8 cellular contexts compared by ENCODE assay signal in the genomic region with DNA sequence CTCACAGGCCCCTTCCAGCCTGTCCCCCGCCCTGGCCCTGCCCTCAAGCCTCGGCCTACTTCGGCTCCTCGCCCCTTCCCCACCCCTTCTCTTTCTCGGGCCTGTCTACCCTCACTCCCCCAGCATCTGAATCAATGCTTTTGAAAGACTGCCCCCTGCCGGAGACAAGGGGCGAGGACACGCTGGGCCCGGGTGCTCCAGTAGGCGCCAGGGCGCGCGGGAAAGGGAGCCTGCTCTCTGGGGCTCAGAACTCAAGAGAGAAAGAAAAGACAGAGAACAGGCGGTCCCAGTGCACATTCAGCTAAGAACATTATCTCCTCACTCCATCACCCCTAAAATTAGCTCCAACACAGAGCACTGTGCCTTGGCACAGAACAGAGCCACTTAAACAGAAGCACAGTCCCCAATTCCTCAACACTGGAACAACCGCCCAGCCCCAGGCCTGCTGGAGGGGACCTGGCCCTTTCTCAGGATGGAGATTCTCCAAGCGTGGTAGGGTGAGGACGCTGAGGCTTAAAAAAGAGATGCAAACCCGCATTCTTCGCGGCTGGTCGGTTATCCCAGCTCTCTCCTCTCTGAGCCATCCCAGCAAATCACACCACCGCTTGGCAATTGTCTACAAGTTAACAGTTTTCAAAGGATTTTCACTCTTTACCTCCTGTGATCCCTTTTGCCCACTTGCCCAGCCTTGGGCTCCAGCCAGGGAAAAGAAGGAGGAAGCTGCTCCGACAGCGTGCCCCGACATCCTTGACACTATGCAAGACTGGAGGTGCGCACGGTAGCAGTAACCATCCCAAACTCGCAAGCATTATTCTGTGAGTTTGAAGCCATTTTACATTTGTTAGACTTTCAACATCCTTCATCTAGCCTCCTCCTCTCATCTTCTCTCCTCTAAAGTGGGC. TPM values are rescaled to one million over a fixed set of nuclear protein-coding genes. Genes with fewer than 3 reads are reported as not detected.
A peak's percentile ranks its signal among the peaks of the same experiment; 100 is the strongest.
DNase-seq lines count a peak whose midpoint lies in the region; ATAC-seq and TF ChIP-seq lines count a peak whose summit lies in the region.

No MANE protein-coding gene starts in this region.

- H3K27me3 ChIP-seq in heart left ventricle (no peaks in the 10 kb centered on the region), upper lobe of left lung (no peaks in the 10 kb centered on the region)

- H3K4me1 ChIP-seq in heart left ventricle, result peaks cover 5 to 64% (median 46%) of the 10 kb centered on the region in 12 donors
- peaks cover 32 to 38% (median 34%) of the 10 kb centered on the region in 4 donors for H3K4me1 ChIP-seq in upper lobe of left lung

- TF ChIP-seq CTCF in heart left ventricle (IDR thresholded peaks at IDR 0.05), result peak; percentile 83 to 93 (median 88)
- peak; percentile 86 to 95 (median 89) for TF ChIP-seq CTCF in upper lobe of left lung (IDR thresholded peaks at IDR 0.05)

- peak; percentile 70 to 86 (median 82) for ATAC-seq in heart left ventricle
- peak; percentile 81 to 86 for ATAC-seq in upper lobe of left lung (ENCODE audit: low FRiP score in 2 of 2)

- intact Hi-C loops in heart left ventricle (cut with DNase I), result loop anchor here (2.0 to 10.0 kb wide), 14 partner anchors 15 to 227 kb away; partner anchors contain the start of genes MOSPD3 (in 3 of the 10), SPACDR (in 2 of the 10), TSC22D4 (in 2 of the 10) and FBXO24 (in 1 of the 10)

- DNase-seq in NCI-H2029 (lab: John Stamatoyannopoulos, UW), result peak; percentile 32
- DNase-seq in NCI-H2029 treated with DMSO at 0.1 percent for 48 hours (lab: John Stamatoyannopoulos, UW), result no peak
- DNase-seq in M059J (ENCODE audit: low read depth), result peak; percentile 55
- DNase-seq in T follicular helper cell (ENCODE audit: low read depth), result peak; percentile 72
- DNase-seq in activated naive CD8-positive, alpha-beta T cell treated with anti-CD3 and anti-CD28 coated beads, Interleukin-2, amount 50 U/mL, for 16 hours (ENCODE audit: low read depth, low spot score), result peak; percentile 70
- DNase-seq in heart left ventricle, result peak; percentile 76 to 91 (median 83)
- DNase-seq in pons (ENCODE audit: low spot score), result peak; percentile 73
- DNase-seq in upper lobe of left lung, result peak; percentile 78 to 89

- TF ChIP-seq POLR2A in heart left ventricle (IDR thresholded peaks at IDR 0.05) (no peak), upper lobe of left lung (IDR thresholded peaks at IDR 0.05) (no peak)

- TF ChIP-seq EP300 in upper lobe of left lung (IDR thresholded peaks at IDR 0.05), result no peak

- H3K36me3 ChIP-seq in heart left ventricle (peaks cover 0 to 25% (median 19%) of the 10 kb centered on the region in 9 donors), upper lobe of left lung (peaks cover 5 to 30% (median 18%) of the 10 kb centered on the region in 4 donors)

- H3K9me3 ChIP-seq in heart left ventricle (no peaks in the 10 kb centered on the region), upper lobe of left lung (no peaks in the 10 kb centered on the region)

- 21 to 27% (median 24%) methylated on average over 26 to 28 of the region's 28 CpGs for WGBS in heart left ventricle, 4 donors
- WGBS in upper lobe of left lung, 2 donors, result 30 to 33% methylated on average over 28 of the region's 28 CpGs

- H3K27ac ChIP-seq in heart left ventricle (peak overlapping the region in 9 of 12 donors; percentile 12 to 90 (median 35)), upper lobe of left lung (peak overlapping the region in 2 of 4 donors; percentile 22 to 45)

- peak overlapping the region in 9 of 12 donors; percentile 74 to 100 (median 91) for H3K4me3 ChIP-seq in heart left ventricle
- peak overlapping the region in 1 of 4 donors; percentile 99 for H3K4me3 ChIP-seq in upper lobe of left lung

RNA-seq across cellular contexts. Expression of gene GIGYF1, which starts 2.1 kb away (rescaled TPM):
- 4.0 and 12.2 TPM in 2 replicates for total RNA-seq in M059J (2014; rRNA removed; shearing (Covaris generic))
- total RNA-seq in heart left ventricle, result 10 to 100 TPM; 14.1 to 31.7 (median 23.2) TPM
- 10 to 100 TPM; 12.9 to 23.8 TPM for polyA plus RNA-seq in heart left ventricle
- total RNA-seq in upper lobe of left lung, result 100 to 1,000 TPM in 1 of 6 donors, 10 to 100 TPM in 5; 18.7 to 151 (median 52.9) TPM

RNA-seq across cellular contexts. Expression of gene POP7, which starts 14.0 kb away (rescaled TPM):
- total RNA-seq in M059J (2014; rRNA removed; shearing (Covaris generic)), result 55.9 and 69.5 TPM in 2 replicates
- total RNA-seq in heart left ventricle, result 10 to 100 TPM; 24.1 to 41.3 (median 28.9) TPM
- polyA plus RNA-seq in heart left ventricle, result 10 to 100 TPM; 42.1 to 62.4 TPM
- 10 to 100 TPM in 5 of 6 donors, 1 to 10 TPM in 1; 9.4 to 32.5 (median 22.2) TPM for total RNA-seq in upper lobe of left lung

RNA-seq across cellular contexts. Expression of gene GNB2, which starts 18.4 kb away (rescaled TPM):
- total RNA-seq in M059J (2014; rRNA removed; shearing (Covaris generic)), result 88.6 and 151 TPM in 2 replicates
- total RNA-seq in heart left ventricle, result 100 to 1,000 TPM in 7 of 9 donors, 10 to 100 TPM in 2; 94.8 to 188 (median 122) TPM
- polyA plus RNA-seq in heart left ventricle, result 100 to 1,000 TPM in 1 of 2 donors, 10 to 100 TPM in 1; 48.0 to 199 TPM
- 100 to 1,000 TPM; 153 to 291 (median 278) TPM for total RNA-seq in upper lobe of left lung

RNA-seq across cellular contexts. Expression of gene EPO, which starts 28.3 kb away (rescaled TPM):
- not detected in 2 replicates for total RNA-seq in M059J (2014; rRNA removed; shearing (Covaris generic))
- total RNA-seq in heart left ventricle (not detected), upper lobe of left lung (under 1 TPM in 1 of 6 donors, not detected in 5; 0.20 TPM)
- polyA plus RNA-seq in heart left ventricle, result not detected

RNA-seq across cellular contexts. Expression of gene ACTL6B, which starts 35.7 kb away (rescaled TPM):
- not detected in 2 replicates for total RNA-seq in M059J (2014; rRNA removed; shearing (Covaris generic))
- not detected for total RNA-seq in heart left ventricle
- not detected for polyA plus RNA-seq in heart left ventricle
- total RNA-seq in upper lobe of left lung, result not detected
